ENCODE assay signal across 8 cellular contexts in genomic region chr14:86038401-86038985, GRCh38.
DNase-seq lines count a peak whose midpoint lies in the region; ATAC-seq and TF ChIP-seq lines count a peak whose summit lies in the region.

No MANE protein-coding gene starts in this region.

- no peaks in the 10 kb centered on the region for H3K36me3 Mint-ChIP-seq in neural crest cell (ENCODE audit: low read depth)

- H3K9me3 Mint-ChIP-seq in neural crest cell, result no peaks in the 10 kb centered on the region

- H3K4me1 ChIP-seq in esophagus squamous epithelium, result no peaks in the 10 kb centered on the region

- DNase-seq in NCI-H2171 treated with DMSO at 0.1 percent for 48 hours (lab: John Stamatoyannopoulos, UW), result peak; percentile 50
- no peak for DNase-seq in NCI-H2171 (lab: John Stamatoyannopoulos, UW)
- peak; percentile 24 for DNase-seq in NCI-H1092 (lab: John Stamatoyannopoulos, UW)
- DNase-seq in activated CD4-positive, alpha-beta T cell treated with anti-CD3 and anti-CD28 coated beads for 48 hours, result peak; percentile 58
- no peak for DNase-seq in esophagus squamous epithelium (lab: John Stamatoyannopoulos, UW)
- DNase-seq in neural crest cell (ENCODE audit: low read depth, low spot score), result peak; percentile 40
- DNase-seq in NCI-H510A treated with DMSO at 0.1 percent for 48 hours (lab: John Stamatoyannopoulos, UW), result no peak

- no peak overlapping the region for H3K4me3 Mint-ChIP-seq in neural crest cell

- TF ChIP-seq CTCF in esophagus squamous epithelium (IDR thresholded peaks at IDR 0.05), result peak in 5 of 6 experiments; percentile 21 to 59 (median 35)
- peak; percentile 76 for TF ChIP-seq CTCF in neural crest cell (conservative IDR thresholded peaks at IDR 0.05)

- intact Hi-C loops in esophagus squamous epithelium (cut with DNase I), result no loop called here

- no peak overlapping the region for H3K27ac Mint-ChIP-seq in neural crest cell (ENCODE audit: unreplicated experiment)

- H3K27ac ChIP-seq in esophagus squamous epithelium, result no peak overlapping the region

- H3K9me3 ChIP-seq in esophagus squamous epithelium, result no peaks in the 10 kb centered on the region

- no peaks in the 10 kb centered on the region for H3K36me3 ChIP-seq in esophagus squamous epithelium

- H3K27me3 ChIP-seq in esophagus squamous epithelium, result no peaks in the 10 kb centered on the region

- H3K4me1 Mint-ChIP-seq in neural crest cell, result no peaks in the 10 kb centered on the region

- H3K27me3 Mint-ChIP-seq in neural crest cell (ENCODE audit: low read depth), result no peaks in the 10 kb centered on the region

- WGBS in esophagus squamous epithelium, 2 donors, result 64 to 69% methylated on average over 4 of the region's 4 CpGs

- peak; percentile 90 for ATAC-seq in HG02588 (IDR thresholded peaks at IDR 0.05; ENCODE audit: unreplicated experiment)

- no peak overlapping the region for H3K4me3 ChIP-seq in esophagus squamous epithelium

- TF ChIP-seq POLR2A in esophagus squamous epithelium (IDR thresholded peaks at IDR 0.05), result no peak

Comparison
In these comparisons a context has a peak if more than half of its experiments do, and no peak if none do; other contexts are left out.
1. DNase-seq: peak in NCI-H2171 treated with DMSO at 0.1 percent for 48 hours (single experiment), NCI-H1092 (single experiment), activated CD4-positive, alpha-beta T cell treated with anti-CD3 and anti-CD28 coated beads for 48 hours (single experiment) and neural crest cell (single experiment); none in NCI-H2171 (single experiment), esophagus squamous epithelium (single experiment) and NCI-H510A treated with DMSO at 0.1 percent for 48 hours (single experiment).